In the genomic region with DNA sequence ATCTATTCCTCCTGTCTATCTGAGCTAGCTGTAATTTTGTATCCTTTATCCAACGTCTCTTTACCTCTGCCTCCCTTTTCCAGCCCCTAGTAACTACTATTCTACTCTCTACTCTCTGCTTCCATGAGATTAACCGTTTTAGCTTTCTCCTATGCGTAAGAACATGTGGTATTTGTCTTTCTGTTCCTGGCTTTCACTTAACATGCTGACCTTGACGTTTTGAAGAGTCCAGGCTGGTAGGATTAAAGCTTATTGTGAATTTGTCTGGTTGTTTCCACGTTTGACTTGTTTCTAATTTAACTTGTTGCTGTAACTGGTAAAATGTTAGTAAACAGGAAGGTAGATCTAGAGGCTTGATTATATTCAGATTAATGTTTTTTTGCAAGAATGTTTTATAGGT, we compare ENCODE assay signal across 18 cellular contexts.
A peak's percentile ranks its signal among the peaks of the same experiment; 100 is the strongest.
DNase-seq lines count a peak whose midpoint lies in the region; ATAC-seq, FAIRE-seq and TF ChIP-seq lines count a peak whose summit lies in the region.
"Had no signal": no experiment of that assay in that cellular context is flagged by ENCODE, and none has a peak within 500 bp of the region (broad histone marks: within the 10 kb centered on the region; RNA-seq: fewer than 3 reads in every experiment).

No MANE protein-coding gene starts in this region.

- TF ChIP-seq CTCF in HepG2 (CRISPR knock-in tag; IDR thresholded peaks at IDR 0.05): no peak
- no peak for TF ChIP-seq CTCF in right lobe of liver (IDR thresholded peaks at IDR 0.05)

- no TSS peak for BruUV-seq in HepG2 (replicated peaks; lab: Mats Ljungman, UMichigan)

- in situ Hi-C loops in HepG2 (cut with HindIII; ENCODE audit: extremely low pct_ligation_motif_present, low pct_unique_long_range_greater_than_20kb): no loop called here

- H3K4me2 ChIP-seq in HepG2 (ENCODE audit: low read depth, low read length) (no peak overlapping the region), mesendoderm (ENCODE audit: low read length) (no peak overlapping the region)
- H3K4me2 ChIP-seq: BLaER1 treated with 17β-estradiol and CSF1 and Interleukin-3, amounts not matched to agents 10 nM and 100 nM had no signal

- POLR2A ChIA-PET in HepG2 (lab: Yijun Ruan, JAX): no interaction called here

- no peaks in the 10 kb centered on the region; the same call in 1 of the 2 replicates for H4K20me1 ChIP-seq in HepG2 (ENCODE audit: insufficient read depth, low read length)
- H4K20me1 ChIP-seq: BLaER1 treated with 17β-estradiol and CSF1 and Interleukin-3, amounts not matched to agents 10 nM and 100 nM had no signal

- H3K27me3 ChIP-seq in HepG2 (ENCODE audit: control insufficient read depth in 1 of 2, insufficient read depth in 2 of 2, low read length in 2 of 2) (no peaks in the 10 kb centered on the region), right lobe of liver (no peaks in the 10 kb centered on the region), endocrine pancreas (ENCODE audit: control insufficient read depth, insufficient read depth, low read length) (no peaks in the 10 kb centered on the region), mesendoderm (ENCODE audit: insufficient read depth, low read length, poor library complexity) (no peaks in the 10 kb centered on the region)
- H3K27me3 ChIP-seq: BLaER1 treated with 17β-estradiol and CSF1 and Interleukin-3, amounts not matched to agents 10 nM and 100 nM had no signal

- CTCF ChIA-PET in HepG2 (lab: Yijun Ruan, JAX; ENCODE audit: low intra/inter-chr PET ratio, low total read pairs): no interaction called here

- no peak overlapping the region for H3K23ac ChIP-seq in mesendoderm (ENCODE audit: low read length)

- H3K79me2 ChIP-seq in HepG2 (ENCODE audit: insufficient read depth, low read length): no peaks in the 10 kb centered on the region
- no peaks in the 10 kb centered on the region for H3K79me2 ChIP-seq in mesendoderm (ENCODE audit: control insufficient read depth, insufficient read depth, low read length)

- H3K9ac ChIP-seq in HepG2 (ENCODE audit: insufficient read depth, low read depth, low read length): no peak overlapping the region
- H3K9ac ChIP-seq in endocrine pancreas (ENCODE audit: control insufficient read depth, insufficient read depth, low read length): no peak overlapping the region
- no peak overlapping the region for H3K9ac ChIP-seq in mesendoderm (ENCODE audit: low read length)
- H3K9ac ChIP-seq: BLaER1 treated with 17β-estradiol and CSF1 and Interleukin-3, amounts not matched to agents 10 nM and 100 nM had no signal

- no peaks in the 10 kb centered on the region for H3K9me3 ChIP-seq in HepG2 (ENCODE audit: low read length)
- no peaks in the 10 kb centered on the region for H3K9me3 ChIP-seq in right lobe of liver
- no peaks in the 10 kb centered on the region for H3K9me3 ChIP-seq in endocrine pancreas (ENCODE audit: control insufficient read depth, low read length)
- H3K9me3 ChIP-seq: BLaER1 treated with 17β-estradiol and CSF1 and Interleukin-3, amounts not matched to agents 10 nM and 100 nM had no signal

- H2BK5ac ChIP-seq in mesendoderm (ENCODE audit: low read length): no peak overlapping the region

- H3K4me1 ChIP-seq in HepG2 (ENCODE audit: insufficient read depth, low read length) (no peaks in the 10 kb centered on the region), right lobe of liver (no peaks in the 10 kb centered on the region), endocrine pancreas (ENCODE audit: control insufficient read depth, insufficient read depth, low read length) (peaks cover 3% of the 10 kb centered on the region), mesendoderm (ENCODE audit: control insufficient read depth, low read depth, low read length) (no peaks in the 10 kb centered on the region)
- H3K4me1 ChIP-seq: BLaER1 treated with 17β-estradiol and CSF1 and Interleukin-3, amounts not matched to agents 10 nM and 100 nM had no signal

- H3K4ac ChIP-seq in mesendoderm (ENCODE audit: low read depth, low read length): no peak overlapping the region

- FAIRE-seq in HepG2 (lab: Jason Lieb, UNC): no peak
- FAIRE-seq: GM12878 had no signal

- no peak for TF ChIP-seq POLR2A in HepG2 (IDR thresholded peaks at IDR 0.05; ENCODE audit: insufficient read depth in 1 of 2, low read depth in 2 of 2, low read length in 2 of 2)
- no peak for TF ChIP-seq POLR2A in right lobe of liver (IDR thresholded peaks at IDR 0.05)

- no peak overlapping the region for H3K56ac ChIP-seq in mesendoderm (ENCODE audit: low read length)

- DNase-seq in HepG2 (ENCODE audit: low spot score): no peak
- no peak for DNase-seq in right lobe of liver
- DNase-seq in mesendoderm: no peak
- no peak for DNase-seq in activated gamma-delta T cell (lab: John Stamatoyannopoulos, UW)
- DNase-seq in inferior parietal cortex (ENCODE audit: extremely low spot score): no peak
- DNase-seq: CD8-positive, alpha-beta memory T cell; DND-41; GDM1; NCI-H1105 treated with DMSO at 0.1 percent for 48 hours; NCI-H187; NCI-H526 treated with DMSO at 0.1 percent for 48 hours; NK-92 treated with Interleukin-12 subunit alpha and Interleukin-12 subunit beta, amount 100 ng/mL, for 24 hours; SHP77 treated with DMSO at 0.1 percent for 48 hours had no signal

- no peak for TF ChIP-seq RAD21 in HepG2 (CRISPR knock-in tag; IDR thresholded peaks at IDR 0.05)

- H3K36me3 ChIP-seq in HepG2 (replicated peaks in 1 of 2; ENCODE audit: control insufficient read depth in 1 of 2, insufficient read depth in 2 of 2, low read length in 2 of 2): no peaks in the 10 kb centered on the region
- H3K36me3 ChIP-seq in right lobe of liver: no peaks in the 10 kb centered on the region
- no peaks in the 10 kb centered on the region for H3K36me3 ChIP-seq in endocrine pancreas (ENCODE audit: control insufficient read depth, insufficient read depth, low read length)
- no peaks in the 10 kb centered on the region for H3K36me3 ChIP-seq in mesendoderm (ENCODE audit: control insufficient read depth, insufficient read depth, low read length)
- H3K36me3 ChIP-seq: BLaER1 treated with 17β-estradiol and CSF1 and Interleukin-3, amounts not matched to agents 10 nM and 100 nM had no signal

- H3K27ac ChIP-seq in HepG2 (ENCODE audit: extremely low read length, insufficient read depth, low read length) (no peak overlapping the region), right lobe of liver (no peak overlapping the region), mesendoderm (ENCODE audit: low read depth, low read length) (no peak overlapping the region)
- H3K27ac ChIP-seq: BLaER1 treated with 17β-estradiol and CSF1 and Interleukin-3, amounts not matched to agents 10 nM and 100 nM had no signal

- H4K5ac ChIP-seq in mesendoderm (ENCODE audit: low read length): peak overlapping the region; percentile 10

- no peak overlapping the region for H2BK15ac ChIP-seq in mesendoderm (replicated peaks; ENCODE audit: low read depth)

- H4K8ac ChIP-seq in mesendoderm (ENCODE audit: low read depth, low read length): no peak overlapping the region

- H3K18ac ChIP-seq in mesendoderm (ENCODE audit: low read length): no peak overlapping the region

- no peak overlapping the region for H2AFZ ChIP-seq in HepG2 (ENCODE audit: low read length)

- no peaks in the 10 kb centered on the region for H3K79me1 ChIP-seq in mesendoderm (ENCODE audit: low read length)

- no peak for TF ChIP-seq EP300 in HepG2 (IDR thresholded peaks at IDR 0.05; ENCODE audit: low read depth in 2 of 2, low read length in 2 of 2)
- no peak for TF ChIP-seq EP300 in HepG2 (CRISPR knock-in tag; IDR thresholded peaks at IDR 0.05; ENCODE audit: borderline replicate concordance)

- intact Hi-C loops in HepG2 (cut with micrococcal nuclease; ENCODE audit: unreplicated experiment): no loop called here
- intact Hi-C loops in right lobe of liver (cut with DNase I): no loop called here

- WGBS in HepG2 (ENCODE audit: low lambda C conversion rate): 2% methylated on average over 5 of the region's 5 CpGs
- 19% methylated on average over 5 of the region's 5 CpGs for WGBS in right lobe of liver (ENCODE audit: insufficient coverage, low coverage, low lambda C conversion rate, missing lambda C conversion rate)
- no CpG with 5 or more reads among the region's 5 CpGs for WGBS in mesendoderm (ENCODE audit: extremely low coverage, insufficient coverage, low lambda C conversion rate)

- H3K4me3 ChIP-seq in HepG2 (replicated peaks in 1 of 3; ENCODE audit: insufficient read depth in 1 of 3, low read depth in 2 of 3, low read length in 3 of 3) (no peak overlapping the region), right lobe of liver (no peak overlapping the region), endocrine pancreas (ENCODE audit: control insufficient read depth, insufficient read depth, low read length) (peak overlapping the region; percentile 19), mesendoderm (ENCODE audit: low read length) (no peak overlapping the region)
- H3K4me3 ChIP-seq: BLaER1 treated with 17β-estradiol and CSF1 and Interleukin-3, amounts not matched to agents 10 nM and 100 nM; GM12878 had no signal

- no peak overlapping the region for H2AK5ac ChIP-seq in mesendoderm (ENCODE audit: low read length)

- no peak overlapping the region for H2BK120ac ChIP-seq in mesendoderm (ENCODE audit: low read depth, low read length)

- ATAC-seq in HepG2 (no peak), right lobe of liver (no peak), esophagus mucosa (no peak), GM18517 (IDR thresholded peaks at IDR 0.05; ENCODE audit: unreplicated experiment) (no peak)
- ATAC-seq: GM12878 had no signal

TF ChIP-seq in HepG2, 621 proteins besides CTCF, POLR2A, EP300 and RAD21:
- TF ChIP-seq SAFB2 (CRISPR knock-in tag; IDR thresholded peaks at IDR 0.05; ENCODE audit: borderline replicate concordance, low read depth) (no peak), RBFOX2 (IDR thresholded peaks at IDR 0.05; ENCODE audit: low read depth, low read length) (no peak), MAFK (conservative IDR thresholded peaks at IDR 0.05 in 1 of 2, IDR thresholded peaks at IDR 0.05 in 1 of 2; ENCODE audit: low read length in 2 of 2) (peak; percentile 23 to 46; a peak in 3 of 4 replicates)
